ENCODE assay signal across 1 cellular context in the genomic region with DNA sequence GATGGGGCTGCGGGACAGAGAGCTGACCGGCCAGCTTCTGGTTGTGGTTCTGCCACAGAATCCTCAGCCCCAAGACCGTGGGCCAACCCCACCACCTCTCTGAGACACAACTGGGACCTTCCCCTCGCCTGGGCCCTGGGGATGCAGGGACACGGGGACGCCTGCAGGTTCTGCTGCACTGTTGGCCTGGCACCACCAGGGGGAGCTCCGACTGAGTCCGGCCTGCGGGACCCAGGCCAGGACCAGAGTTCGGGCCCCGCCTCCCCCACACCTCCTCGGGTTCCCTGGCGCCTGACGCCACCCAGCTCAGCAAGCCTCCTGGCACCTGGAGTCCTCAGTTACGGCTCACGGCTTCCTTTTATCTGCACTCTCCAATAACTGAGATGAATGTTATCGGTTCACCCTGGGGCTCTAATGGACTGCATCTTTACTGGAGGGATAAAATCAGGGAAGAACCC.
TF ChIP-seq lines count a peak whose summit lies in the region.

No MANE protein-coding gene starts in this region.

TF ChIP-seq in K562, 482 proteins besides CTCF, POLR2A, EP300 and RAD21 (continued from another document and continues in another):
- TF ChIP-seq NR2C1 (IDR thresholded peaks at IDR 0.05): no peak
- no peak for TF ChIP-seq NR2C1 (tag; IDR thresholded peaks at IDR 0.05)
- no peak for TF ChIP-seq FOSL1 (tag; conservative IDR thresholded peaks at IDR 0.05)
- TF ChIP-seq, protein P1, sequence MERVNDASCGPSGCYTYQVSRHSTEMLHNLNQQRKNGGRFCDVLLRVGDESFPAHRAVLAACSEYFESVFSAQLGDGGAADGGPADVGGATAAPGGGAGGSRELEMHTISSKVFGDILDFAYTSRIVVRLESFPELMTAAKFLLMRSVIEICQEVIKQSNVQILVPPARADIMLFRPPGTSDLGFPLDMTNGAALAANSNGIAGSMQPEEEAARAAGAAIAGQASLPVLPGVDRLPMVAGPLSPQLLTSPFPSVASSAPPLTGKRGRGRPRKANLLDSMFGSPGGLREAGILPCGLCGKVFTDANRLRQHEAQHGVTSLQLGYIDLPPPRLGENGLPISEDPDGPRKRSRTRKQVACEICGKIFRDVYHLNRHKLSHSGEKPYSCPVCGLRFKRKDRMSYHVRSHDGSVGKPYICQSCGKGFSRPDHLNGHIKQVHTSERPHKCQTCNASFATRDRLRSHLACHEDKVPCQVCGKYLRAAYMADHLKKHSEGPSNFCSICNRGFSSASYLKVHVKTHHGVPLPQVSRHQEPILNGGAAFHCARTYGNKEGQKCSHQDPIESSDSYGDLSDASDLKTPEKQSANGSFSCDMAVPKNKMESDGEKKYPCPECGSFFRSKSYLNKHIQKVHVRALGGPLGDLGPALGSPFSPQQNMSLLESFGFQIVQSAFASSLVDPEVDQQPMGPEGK (CRISPR knock-in tag; IDR thresholded peaks at IDR 0.05; ENCODE audit: borderline replicate concordance): no peak
- TF ChIP-seq PHF21A (IDR thresholded peaks at IDR 0.05; ENCODE audit: borderline replicate concordance, low read depth): no peak
- no peak for TF ChIP-seq ZNF561 (CRISPR knock-in tag; conservative IDR thresholded peaks at IDR 0.05)
- TF ChIP-seq RUNX1 (IDR thresholded peaks at IDR 0.05; ENCODE audit: low read depth): no peak
- no peak for TF ChIP-seq RFX5 (IDR thresholded peaks at IDR 0.05; ENCODE audit: low read depth, low read length)
- TF ChIP-seq E2F3 (CRISPR knock-in tag; IDR thresholded peaks at IDR 0.05): no peak
- no peak for TF ChIP-seq ZNF584 (CRISPR knock-in tag; IDR thresholded peaks at IDR 0.05; ENCODE audit: low read depth)
- TF ChIP-seq U2AF2 (optimal IDR thresholded peaks at IDR 0.05; ENCODE audit: low read depth, low read length): no peak
- TF ChIP-seq HOXB6 (CRISPR knock-in tag; IDR thresholded peaks at IDR 0.05; ENCODE audit: borderline replicate concordance): no peak
- TF ChIP-seq PKNOX1 (IDR thresholded peaks at IDR 0.05): no peak
- peak; percentile 89 for TF ChIP-seq GTF3C2 (IDR thresholded peaks at IDR 0.05; ENCODE audit: borderline replicate concordance, extremely low read depth, insufficient read length)
- no peak for TF ChIP-seq RHOXF2B (CRISPR knock-in tag; conservative IDR thresholded peaks at IDR 0.05)
- TF ChIP-seq, protein P2, sequence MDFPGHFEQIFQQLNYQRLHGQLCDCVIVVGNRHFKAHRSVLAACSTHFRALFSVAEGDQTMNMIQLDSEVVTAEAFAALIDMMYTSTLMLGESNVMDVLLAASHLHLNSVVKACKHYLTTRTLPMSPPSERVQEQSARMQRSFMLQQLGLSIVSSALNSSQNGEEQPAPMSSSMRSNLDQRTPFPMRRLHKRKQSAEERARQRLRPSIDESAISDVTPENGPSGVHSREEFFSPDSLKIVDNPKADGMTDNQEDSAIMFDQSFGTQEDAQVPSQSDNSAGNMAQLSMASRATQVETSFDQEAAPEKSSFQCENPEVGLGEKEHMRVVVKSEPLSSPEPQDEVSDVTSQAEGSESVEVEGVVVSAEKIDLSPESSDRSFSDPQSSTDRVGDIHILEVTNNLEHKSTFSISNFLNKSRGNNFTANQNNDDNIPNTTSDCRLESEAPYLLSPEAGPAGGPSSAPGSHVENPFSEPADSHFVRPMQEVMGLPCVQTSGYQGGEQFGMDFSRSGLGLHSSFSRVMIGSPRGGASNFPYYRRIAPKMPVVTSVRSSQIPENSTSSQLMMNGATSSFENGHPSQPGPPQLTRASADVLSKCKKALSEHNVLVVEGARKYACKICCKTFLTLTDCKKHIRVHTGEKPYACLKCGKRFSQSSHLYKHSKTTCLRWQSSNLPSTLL (IDR thresholded peaks at IDR 0.05): no peak
- TF ChIP-seq HEY1 (CRISPR knock-in tag; IDR thresholded peaks at IDR 0.05; ENCODE audit: borderline replicate concordance): no peak
- TF ChIP-seq ZBTB2 (IDR thresholded peaks at IDR 0.05): no peak
- TF ChIP-seq ZNF212 (CRISPR knock-in tag; IDR thresholded peaks at IDR 0.05): no peak
- TF ChIP-seq ZFP36 (IDR thresholded peaks at IDR 0.05; ENCODE audit: low read depth, low read length, partially characterized antibody): peak; percentile 19
- no peak for TF ChIP-seq NFRKB (IDR thresholded peaks at IDR 0.05; ENCODE audit: low read depth)
- no peak for TF ChIP-seq RBM17 (IDR thresholded peaks at IDR 0.05; ENCODE audit: borderline replicate concordance, low read depth, low read length)
- no peak for TF ChIP-seq KAT7 (CRISPR knock-in tag; IDR thresholded peaks at IDR 0.05; ENCODE audit: borderline replicate concordance)
- no peak for TF ChIP-seq SREBF1 (IDR thresholded peaks at IDR 0.05; ENCODE audit: borderline replicate concordance, low read depth, low read length)
- no peak for TF ChIP-seq ZNF408 (CRISPR knock-in tag; IDR thresholded peaks at IDR 0.05; ENCODE audit: low read depth)
- peak; percentile 38 for TF ChIP-seq HMGN3 (IDR thresholded peaks at IDR 0.05; ENCODE audit: borderline replicate concordance, extremely low read depth, insufficient read length, low read depth, low read length)
- TF ChIP-seq KDM4B (IDR thresholded peaks at IDR 0.05; ENCODE audit: borderline replicate concordance in 2 of 2, low read depth in 1 of 2): no peak
- no peak for TF ChIP-seq RBM34 (IDR thresholded peaks at IDR 0.05; ENCODE audit: borderline replicate concordance, insufficient read depth, low read length)
- TF ChIP-seq, protein P3, sequence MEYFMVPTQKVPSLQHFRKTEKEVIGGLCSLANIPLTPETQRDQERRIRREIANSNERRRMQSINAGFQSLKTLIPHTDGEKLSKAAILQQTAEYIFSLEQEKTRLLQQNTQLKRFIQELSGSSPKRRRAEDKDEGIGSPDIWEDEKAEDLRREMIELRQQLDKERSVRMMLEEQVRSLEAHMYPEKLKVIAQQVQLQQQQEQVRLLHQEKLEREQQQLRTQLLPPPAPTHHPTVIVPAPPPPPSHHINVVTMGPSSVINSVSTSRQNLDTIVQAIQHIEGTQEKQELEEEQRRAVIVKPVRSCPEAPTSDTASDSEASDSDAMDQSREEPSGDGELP (CRISPR knock-in tag; IDR thresholded peaks at IDR 0.05; ENCODE audit: borderline replicate concordance): peak; percentile 27; the same call in 1 of the 2 replicates
- peak; percentile 56; the same call in 1 of the 2 replicates for TF ChIP-seq XRCC5 (IDR thresholded peaks at IDR 0.05; ENCODE audit: low read depth, low read length)
- TF ChIP-seq HDAC1 (IDR thresholded peaks at IDR 0.05): no peak
- no peak for TF ChIP-seq HNRNPLL (IDR thresholded peaks at IDR 0.05; ENCODE audit: low read depth, low read length, poor library complexity, severe bottlenecking)
- TF ChIP-seq, protein P4, sequence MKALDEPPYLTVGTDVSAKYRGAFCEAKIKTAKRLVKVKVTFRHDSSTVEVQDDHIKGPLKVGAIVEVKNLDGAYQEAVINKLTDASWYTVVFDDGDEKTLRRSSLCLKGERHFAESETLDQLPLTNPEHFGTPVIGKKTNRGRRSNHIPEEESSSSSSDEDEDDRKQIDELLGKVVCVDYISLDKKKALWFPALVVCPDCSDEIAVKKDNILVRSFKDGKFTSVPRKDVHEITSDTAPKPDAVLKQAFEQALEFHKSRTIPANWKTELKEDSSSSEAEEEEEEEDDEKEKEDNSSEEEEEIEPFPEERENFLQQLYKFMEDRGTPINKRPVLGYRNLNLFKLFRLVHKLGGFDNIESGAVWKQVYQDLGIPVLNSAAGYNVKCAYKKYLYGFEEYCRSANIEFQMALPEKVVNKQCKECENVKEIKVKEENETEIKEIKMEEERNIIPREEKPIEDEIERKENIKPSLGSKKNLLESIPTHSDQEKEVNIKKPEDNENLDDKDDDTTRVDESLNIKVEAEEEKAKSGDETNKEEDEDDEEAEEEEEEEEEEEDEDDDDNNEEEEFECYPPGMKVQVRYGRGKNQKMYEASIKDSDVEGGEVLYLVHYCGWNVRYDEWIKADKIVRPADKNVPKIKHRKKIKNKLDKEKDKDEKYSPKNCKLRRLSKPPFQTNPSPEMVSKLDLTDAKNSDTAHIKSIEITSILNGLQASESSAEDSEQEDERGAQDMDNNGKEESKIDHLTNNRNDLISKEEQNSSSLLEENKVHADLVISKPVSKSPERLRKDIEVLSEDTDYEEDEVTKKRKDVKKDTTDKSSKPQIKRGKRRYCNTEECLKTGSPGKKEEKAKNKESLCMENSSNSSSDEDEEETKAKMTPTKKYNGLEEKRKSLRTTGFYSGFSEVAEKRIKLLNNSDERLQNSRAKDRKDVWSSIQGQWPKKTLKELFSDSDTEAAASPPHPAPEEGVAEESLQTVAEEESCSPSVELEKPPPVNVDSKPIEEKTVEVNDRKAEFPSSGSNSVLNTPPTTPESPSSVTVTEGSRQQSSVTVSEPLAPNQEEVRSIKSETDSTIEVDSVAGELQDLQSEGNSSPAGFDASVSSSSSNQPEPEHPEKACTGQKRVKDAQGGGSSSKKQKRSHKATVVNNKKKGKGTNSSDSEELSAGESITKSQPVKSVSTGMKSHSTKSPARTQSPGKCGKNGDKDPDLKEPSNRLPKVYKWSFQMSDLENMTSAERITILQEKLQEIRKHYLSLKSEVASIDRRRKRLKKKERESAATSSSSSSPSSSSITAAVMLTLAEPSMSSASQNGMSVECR (CRISPR knock-in tag; IDR thresholded peaks at IDR 0.05): no peak
- TF ChIP-seq NFXL1 (CRISPR knock-in tag; IDR thresholded peaks at IDR 0.05): no peak
- TF ChIP-seq KLF16 (IDR thresholded peaks at IDR 0.05): peak; percentile 19; the same call in 1 of the 2 replicates
- TF ChIP-seq TAL1 (IDR thresholded peaks at IDR 0.05): no peak
- TF ChIP-seq HSF4 (CRISPR knock-in tag; IDR thresholded peaks at IDR 0.05; ENCODE audit: borderline replicate concordance): no peak
- no peak for TF ChIP-seq RBM39 (optimal IDR thresholded peaks at IDR 0.05; ENCODE audit: low read depth, low read length)
- TF ChIP-seq ZSCAN32 (CRISPR knock-in tag; IDR thresholded peaks at IDR 0.05): no peak
- TF ChIP-seq MNT (conservative IDR thresholded peaks at IDR 0.05): no peak
- TF ChIP-seq MYBL2 (IDR thresholded peaks at IDR 0.05; ENCODE audit: low read depth): no peak
- TF ChIP-seq MYBL2 (CRISPR knock-in tag; IDR thresholded peaks at IDR 0.05; ENCODE audit: borderline replicate concordance): no peak
- no peak for TF ChIP-seq CREB1 (IDR thresholded peaks at IDR 0.05)
- TF ChIP-seq CREB1 (CRISPR knock-in tag; IDR thresholded peaks at IDR 0.05): no peak
